ENCODE assay signal across 17 cellular contexts in genomic region chr9:91378695-91379127, GRCh38. TPM values are rescaled to one million over a fixed set of nuclear protein-coding genes. Genes with fewer than 3 reads are reported as not detected.
DNase-seq lines count a peak whose midpoint lies in the region; ATAC-seq and TF ChIP-seq lines count a peak whose summit lies in the region.
"Had no signal": no experiment of that assay in that cellular context is flagged by ENCODE, and none has a peak within 500 bp of the region (broad histone marks: within the 10 kb centered on the region; RNA-seq: fewer than 3 reads in every experiment).

No MANE protein-coding gene starts in this region.

- H3K9me3 ChIP-seq in body of pancreas (no peaks in the 10 kb centered on the region), hepatocyte (ENCODE audit: low read depth) (no peaks in the 10 kb centered on the region)

- ATAC-seq in body of pancreas (peak; percentile 40), HG02623 (IDR thresholded peaks at IDR 0.05; ENCODE audit: unreplicated experiment) (no peak), GM19455 (IDR thresholded peaks at IDR 0.05; ENCODE audit: unreplicated experiment) (no peak)
- ATAC-seq: activated CD4-positive, CD25-positive, alpha-beta regulatory T cell treated with anti-CD3 and anti-CD28 coated beads, Interleukin-2, amount 50 U/mL, for 24 hours; stimulated activated memory B cell treated with anti-CD40 and anti-IgM and Interleukin-4, amounts not matched to agents 10 μg/mL and 1 μg/mL and 100 μg/mL, for 72 hours had no signal

- no peak for TF ChIP-seq CTCF in body of pancreas (IDR thresholded peaks at IDR 0.05)
- TF ChIP-seq CTCF in hepatocyte (IDR thresholded peaks at IDR 0.05; ENCODE audit: poor library complexity): no peak

- H3K79me2 ChIP-seq in hepatocyte: no peaks in the 10 kb centered on the region

- intact Hi-C loops in body of pancreas (cut with DNase I): no loop called here

- no peak for TF ChIP-seq POLR2A in body of pancreas (IDR thresholded peaks at IDR 0.05)

- H3K36me3 ChIP-seq in body of pancreas (replicated peaks in 1 of 2; ENCODE audit: insufficient read depth in 1 of 2, low read depth in 2 of 2): no peaks in the 10 kb centered on the region
- no peaks in the 10 kb centered on the region for H3K36me3 ChIP-seq in hepatocyte (replicated peaks; ENCODE audit: insufficient read depth, low read depth)
- H3K36me3 ChIP-seq: cardiac muscle cell, spleen had no signal

- H3K4me1 ChIP-seq in body of pancreas (peaks cover 11% of the 10 kb centered on the region), hepatocyte (ENCODE audit: insufficient read depth) (peaks cover 5% of the 10 kb centered on the region)

- H3K4me3 ChIP-seq in body of pancreas: no peak overlapping the region
- no peak overlapping the region for H3K4me3 ChIP-seq in hepatocyte
- H3K4me3 ChIP-seq: cardiac muscle cell, spleen had no signal

- H3K9me2 ChIP-seq in hepatocyte (replicated peaks; ENCODE audit: insufficient read depth): no peaks in the 10 kb centered on the region

- DNase-seq in A172 (ENCODE audit: low spot score) (peak; percentile 22), GM04503 (ENCODE audit: low read depth) (peak; percentile 57), body of pancreas (no peak), hepatocyte (ENCODE audit: low spot score) (peak; percentile 22), inferior parietal cortex (ENCODE audit: extremely low spot score) (no peak), HUDEP-2 (lab: John Stamatoyannopoulos, UW; ENCODE audit: unreplicated experiment in 76 of 76) (no peak)
- DNase-seq: activated naive CD4-positive, alpha-beta T cell; COR-L47; endodermal cell; KG1; NCI-H2227 treated with DMSO at 0.1 percent for 48 hours; spleen had no signal

- no peaks in the 10 kb centered on the region for H3K27me3 ChIP-seq in body of pancreas
- H3K27me3 ChIP-seq in hepatocyte: no peaks in the 10 kb centered on the region
- H3K27me3 ChIP-seq: cardiac muscle cell, spleen had no signal

- no peaks in the 10 kb centered on the region for H4K20me1 ChIP-seq in hepatocyte (ENCODE audit: insufficient read depth, poor library complexity, severe bottlenecking)

- 38 to 45% methylated on average over 2 of the region's 2 CpGs for WGBS in body of pancreas, 2 donors
- 75% methylated on average over 2 of the region's 2 CpGs for WGBS in hepatocyte (ENCODE audit: low lambda C conversion rate, missing lambda C conversion rate)

- no peak overlapping the region for H3K27ac ChIP-seq in body of pancreas
- no peak overlapping the region for H3K27ac ChIP-seq in hepatocyte
- H3K27ac ChIP-seq: cardiac muscle cell had no signal

- H3K4me2 ChIP-seq in hepatocyte: no peak overlapping the region

- no peak overlapping the region for H2AFZ ChIP-seq in hepatocyte

RNA-seq across cellular contexts. Expression of gene AUH, which starts 17.0 kb away (rescaled TPM):
- 14.1 and 19.8 TPM in 2 replicates for total RNA-seq in A172 (2014; rRNA removed; shearing (Covaris generic))
- 10 to 100 TPM; 47.7 to 75.8 TPM for total RNA-seq in body of pancreas
- 25.0 and 30.2 TPM in 2 replicates for total RNA-seq in hepatocyte
- polyA plus RNA-seq in hepatocyte: 19.5 and 20.3 TPM in 2 replicates

RNA-seq across cellular contexts. Expression of gene NFIL3, which starts 44.9 kb away (rescaled TPM):
- 4.6 and 7.3 TPM in 2 replicates for total RNA-seq in A172 (2014; rRNA removed; shearing (Covaris generic))
- total RNA-seq in body of pancreas (10 to 100 TPM; 11.4 to 12.9 TPM), hepatocyte (69.6 and 71.4 TPM in 2 replicates)
- polyA plus RNA-seq in hepatocyte: 90.7 and 99.6 TPM in 2 replicates

Comparison
In these comparisons a context has a peak if more than half of its experiments do, and no peak if none do; other contexts are left out.
1. DNase-seq: peak in A172 (single experiment), GM04503 (single experiment) and hepatocyte (single experiment); none in body of pancreas (0 of 4), inferior parietal cortex (single experiment) and HUDEP-2 (0 of 76).